1 cellular context compared by ENCODE assay signal in genomic region chr12:62912644-62913043, GRCh38.
TF ChIP-seq lines count a peak whose summit lies in the region.

No MANE protein-coding gene starts in this region.

TF ChIP-seq in GM23338, 12 proteins besides CTCF, POLR2A, EP300 and RAD21 (continued from another document):
- no peak for TF ChIP-seq ZNF462 (CRISPR knock-in tag; IDR thresholded peaks at IDR 0.05)
- no peak for TF ChIP-seq EZH2 (IDR thresholded peaks at IDR 0.05; ENCODE audit: low read depth, unreplicated experiment)
- no peak for TF ChIP-seq STAT1 (IDR thresholded peaks at IDR 0.05; ENCODE audit: unreplicated experiment)
- TF ChIP-seq ZNF114 (CRISPR knock-in tag; IDR thresholded peaks at IDR 0.05), result no peak
- TF ChIP-seq ETS1 (IDR thresholded peaks at IDR 0.05), result no peak
- no peak for TF ChIP-seq NANOG (IDR thresholded peaks at IDR 0.05; ENCODE audit: borderline replicate concordance)
- no peak for TF ChIP-seq CREB1 (CRISPR knock-in tag; IDR thresholded peaks at IDR 0.05; ENCODE audit: low read depth)
TF ChIP-seq in GM23338: peak in this region for 0.
